ENCODE assay signal across 1 cellular context in the genomic region with DNA sequence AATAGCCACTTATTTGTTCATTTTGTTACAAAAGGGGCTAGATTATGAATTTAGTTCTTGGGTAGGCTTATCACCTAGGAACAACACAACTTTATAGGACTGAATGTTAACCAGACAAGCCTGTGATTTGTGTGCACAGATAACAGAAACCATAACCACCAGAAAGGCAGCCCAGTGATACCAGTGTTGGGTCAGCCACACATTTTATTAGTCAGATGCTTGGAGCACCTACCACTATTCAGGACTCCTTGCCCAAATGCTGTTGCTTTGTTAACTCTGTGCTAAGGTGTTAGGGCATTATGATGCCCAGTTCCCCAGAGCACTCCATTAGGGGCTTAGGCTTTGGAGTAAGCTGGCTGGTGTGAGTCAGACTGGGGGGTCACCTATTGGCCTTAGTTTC.
A peak's percentile ranks its signal among the peaks of the same experiment; 100 is the strongest.
TF ChIP-seq lines count a peak whose summit lies in the region.

No MANE protein-coding gene starts in this region.

TF ChIP-seq in K562, 482 proteins besides CTCF, POLR2A, EP300 and RAD21 (continued from another document and continues in another):
- TF ChIP-seq, protein P1, sequence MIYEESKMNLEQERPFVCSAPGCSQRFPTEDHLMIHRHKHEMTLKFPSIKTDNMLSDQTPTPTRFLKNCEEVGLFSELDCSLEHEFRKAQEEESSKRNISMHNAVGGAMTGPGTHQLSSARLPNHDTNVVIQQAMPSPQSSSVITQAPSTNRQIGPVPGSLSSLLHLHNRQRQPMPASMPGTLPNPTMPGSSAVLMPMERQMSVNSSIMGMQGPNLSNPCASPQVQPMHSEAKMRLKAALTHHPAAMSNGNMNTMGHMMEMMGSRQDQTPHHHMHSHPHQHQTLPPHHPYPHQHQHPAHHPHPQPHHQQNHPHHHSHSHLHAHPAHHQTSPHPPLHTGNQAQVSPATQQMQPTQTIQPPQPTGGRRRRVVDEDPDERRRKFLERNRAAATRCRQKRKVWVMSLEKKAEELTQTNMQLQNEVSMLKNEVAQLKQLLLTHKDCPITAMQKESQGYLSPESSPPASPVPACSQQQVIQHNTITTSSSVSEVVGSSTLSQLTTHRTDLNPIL (CRISPR knock-in tag; IDR thresholded peaks at IDR 0.05) = no peak
- no peak for TF ChIP-seq TAF1 (IDR thresholded peaks at IDR 0.05; ENCODE audit: control insufficient read depth, extremely low read depth, insufficient read depth, low read length, severe bottlenecking)
- TF ChIP-seq BRCA1 (IDR thresholded peaks at IDR 0.05) = no peak
- no peak for TF ChIP-seq BRCA1 (CRISPR knock-in tag; IDR thresholded peaks at IDR 0.05)
- TF ChIP-seq RAD51 (IDR thresholded peaks at IDR 0.05; ENCODE audit: borderline replicate concordance, low read depth) = no peak
- TF ChIP-seq MEIS2 (IDR thresholded peaks at IDR 0.05; ENCODE audit: partially characterized antibody) = peak; percentile 47
- TF ChIP-seq ZNF197 (CRISPR knock-in tag; IDR thresholded peaks at IDR 0.05; ENCODE audit: low read depth) = no peak
- no peak for TF ChIP-seq STAT5A (IDR thresholded peaks at IDR 0.05; ENCODE audit: borderline replicate concordance, low read length)
- no peak for TF ChIP-seq NFIX (CRISPR knock-in tag; IDR thresholded peaks at IDR 0.05; ENCODE audit: low read depth)
- TF ChIP-seq ZNF436 (CRISPR knock-in tag; IDR thresholded peaks at IDR 0.05) = no peak
- peak; percentile 50 for TF ChIP-seq TAL1 (IDR thresholded peaks at IDR 0.05)
- no peak for TF ChIP-seq CXXC5 (CRISPR knock-in tag; IDR thresholded peaks at IDR 0.05)
- TF ChIP-seq ERF (CRISPR knock-in tag; IDR thresholded peaks at IDR 0.05) = no peak
- TF ChIP-seq, protein P2, sequence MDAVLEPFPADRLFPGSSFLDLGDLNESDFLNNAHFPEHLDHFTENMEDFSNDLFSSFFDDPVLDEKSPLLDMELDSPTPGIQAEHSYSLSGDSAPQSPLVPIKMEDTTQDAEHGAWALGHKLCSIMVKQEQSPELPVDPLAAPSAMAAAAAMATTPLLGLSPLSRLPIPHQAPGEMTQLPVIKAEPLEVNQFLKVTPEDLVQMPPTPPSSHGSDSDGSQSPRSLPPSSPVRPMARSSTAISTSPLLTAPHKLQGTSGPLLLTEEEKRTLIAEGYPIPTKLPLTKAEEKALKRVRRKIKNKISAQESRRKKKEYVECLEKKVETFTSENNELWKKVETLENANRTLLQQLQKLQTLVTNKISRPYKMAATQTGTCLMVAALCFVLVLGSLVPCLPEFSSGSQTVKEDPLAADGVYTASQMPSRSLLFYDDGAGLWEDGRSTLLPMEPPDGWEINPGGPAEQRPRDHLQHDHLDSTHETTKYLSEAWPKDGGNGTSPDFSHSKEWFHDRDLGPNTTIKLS (IDR thresholded peaks at IDR 0.05; ENCODE audit: borderline replicate concordance, low read depth) = no peak
- no peak for TF ChIP-seq TEAD2 (tag; IDR thresholded peaks at IDR 0.05)
- no peak for TF ChIP-seq GATAD2B (IDR thresholded peaks at IDR 0.05; ENCODE audit: borderline replicate concordance)
- no peak for TF ChIP-seq PPARD (CRISPR knock-in tag; IDR thresholded peaks at IDR 0.05)
- no peak for TF ChIP-seq HDAC2 (IDR thresholded peaks at IDR 0.05)
- no peak for TF ChIP-seq ZC3H4 (CRISPR knock-in tag; IDR thresholded peaks at IDR 0.05; ENCODE audit: borderline replicate concordance)
- TF ChIP-seq, protein P3, sequence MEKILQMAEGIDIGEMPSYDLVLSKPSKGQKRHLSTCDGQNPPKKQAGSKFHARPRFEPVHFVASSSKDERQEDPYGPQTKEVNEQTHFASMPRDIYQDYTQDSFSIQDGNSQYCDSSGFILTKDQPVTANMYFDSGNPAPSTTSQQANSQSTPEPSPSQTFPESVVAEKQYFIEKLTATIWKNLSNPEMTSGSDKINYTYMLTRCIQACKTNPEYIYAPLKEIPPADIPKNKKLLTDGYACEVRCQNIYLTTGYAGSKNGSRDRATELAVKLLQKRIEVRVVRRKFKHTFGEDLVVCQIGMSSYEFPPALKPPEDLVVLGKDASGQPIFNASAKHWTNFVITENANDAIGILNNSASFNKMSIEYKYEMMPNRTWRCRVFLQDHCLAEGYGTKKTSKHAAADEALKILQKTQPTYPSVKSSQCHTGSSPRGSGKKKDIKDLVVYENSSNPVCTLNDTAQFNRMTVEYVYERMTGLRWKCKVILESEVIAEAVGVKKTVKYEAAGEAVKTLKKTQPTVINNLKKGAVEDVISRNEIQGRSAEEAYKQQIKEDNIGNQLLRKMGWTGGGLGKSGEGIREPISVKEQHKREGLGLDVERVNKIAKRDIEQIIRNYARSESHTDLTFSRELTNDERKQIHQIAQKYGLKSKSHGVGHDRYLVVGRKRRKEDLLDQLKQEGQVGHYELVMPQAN (IDR thresholded peaks at IDR 0.05; ENCODE audit: borderline replicate concordance) = no peak
- TF ChIP-seq, protein P4, sequence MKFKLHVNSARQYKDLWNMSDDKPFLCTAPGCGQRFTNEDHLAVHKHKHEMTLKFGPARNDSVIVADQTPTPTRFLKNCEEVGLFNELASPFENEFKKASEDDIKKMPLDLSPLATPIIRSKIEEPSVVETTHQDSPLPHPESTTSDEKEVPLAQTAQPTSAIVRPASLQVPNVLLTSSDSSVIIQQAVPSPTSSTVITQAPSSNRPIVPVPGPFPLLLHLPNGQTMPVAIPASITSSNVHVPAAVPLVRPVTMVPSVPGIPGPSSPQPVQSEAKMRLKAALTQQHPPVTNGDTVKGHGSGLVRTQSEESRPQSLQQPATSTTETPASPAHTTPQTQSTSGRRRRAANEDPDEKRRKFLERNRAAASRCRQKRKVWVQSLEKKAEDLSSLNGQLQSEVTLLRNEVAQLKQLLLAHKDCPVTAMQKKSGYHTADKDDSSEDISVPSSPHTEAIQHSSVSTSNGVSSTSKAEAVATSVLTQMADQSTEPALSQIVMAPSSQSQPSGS (CRISPR knock-in tag; IDR thresholded peaks at IDR 0.05) = no peak
- TF ChIP-seq SRSF3 (IDR thresholded peaks at IDR 0.05; ENCODE audit: insufficient read depth, low read length) = no peak
- TF ChIP-seq, protein P5, sequence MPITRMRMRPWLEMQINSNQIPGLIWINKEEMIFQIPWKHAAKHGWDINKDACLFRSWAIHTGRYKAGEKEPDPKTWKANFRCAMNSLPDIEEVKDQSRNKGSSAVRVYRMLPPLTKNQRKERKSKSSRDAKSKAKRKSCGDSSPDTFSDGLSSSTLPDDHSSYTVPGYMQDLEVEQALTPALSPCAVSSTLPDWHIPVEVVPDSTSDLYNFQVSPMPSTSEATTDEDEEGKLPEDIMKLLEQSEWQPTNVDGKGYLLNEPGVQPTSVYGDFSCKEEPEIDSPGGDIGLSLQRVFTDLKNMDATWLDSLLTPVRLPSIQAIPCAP (CRISPR knock-in tag; IDR thresholded peaks at IDR 0.05; ENCODE audit: borderline replicate concordance) = no peak
- TF ChIP-seq, protein P6, sequence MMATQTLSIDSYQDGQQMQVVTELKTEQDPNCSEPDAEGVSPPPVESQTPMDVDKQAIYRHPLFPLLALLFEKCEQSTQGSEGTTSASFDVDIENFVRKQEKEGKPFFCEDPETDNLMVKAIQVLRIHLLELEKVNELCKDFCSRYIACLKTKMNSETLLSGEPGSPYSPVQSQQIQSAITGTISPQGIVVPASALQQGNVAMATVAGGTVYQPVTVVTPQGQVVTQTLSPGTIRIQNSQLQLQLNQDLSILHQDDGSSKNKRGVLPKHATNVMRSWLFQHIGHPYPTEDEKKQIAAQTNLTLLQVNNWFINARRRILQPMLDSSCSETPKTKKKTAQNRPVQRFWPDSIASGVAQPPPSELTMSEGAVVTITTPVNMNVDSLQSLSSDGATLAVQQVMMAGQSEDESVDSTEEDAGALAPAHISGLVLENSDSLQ (IDR thresholded peaks at IDR 0.05) = no peak
- TF ChIP-seq ZNF586 (CRISPR knock-in tag; conservative IDR thresholded peaks at IDR 0.05) = no peak
- TF ChIP-seq, protein P7, sequence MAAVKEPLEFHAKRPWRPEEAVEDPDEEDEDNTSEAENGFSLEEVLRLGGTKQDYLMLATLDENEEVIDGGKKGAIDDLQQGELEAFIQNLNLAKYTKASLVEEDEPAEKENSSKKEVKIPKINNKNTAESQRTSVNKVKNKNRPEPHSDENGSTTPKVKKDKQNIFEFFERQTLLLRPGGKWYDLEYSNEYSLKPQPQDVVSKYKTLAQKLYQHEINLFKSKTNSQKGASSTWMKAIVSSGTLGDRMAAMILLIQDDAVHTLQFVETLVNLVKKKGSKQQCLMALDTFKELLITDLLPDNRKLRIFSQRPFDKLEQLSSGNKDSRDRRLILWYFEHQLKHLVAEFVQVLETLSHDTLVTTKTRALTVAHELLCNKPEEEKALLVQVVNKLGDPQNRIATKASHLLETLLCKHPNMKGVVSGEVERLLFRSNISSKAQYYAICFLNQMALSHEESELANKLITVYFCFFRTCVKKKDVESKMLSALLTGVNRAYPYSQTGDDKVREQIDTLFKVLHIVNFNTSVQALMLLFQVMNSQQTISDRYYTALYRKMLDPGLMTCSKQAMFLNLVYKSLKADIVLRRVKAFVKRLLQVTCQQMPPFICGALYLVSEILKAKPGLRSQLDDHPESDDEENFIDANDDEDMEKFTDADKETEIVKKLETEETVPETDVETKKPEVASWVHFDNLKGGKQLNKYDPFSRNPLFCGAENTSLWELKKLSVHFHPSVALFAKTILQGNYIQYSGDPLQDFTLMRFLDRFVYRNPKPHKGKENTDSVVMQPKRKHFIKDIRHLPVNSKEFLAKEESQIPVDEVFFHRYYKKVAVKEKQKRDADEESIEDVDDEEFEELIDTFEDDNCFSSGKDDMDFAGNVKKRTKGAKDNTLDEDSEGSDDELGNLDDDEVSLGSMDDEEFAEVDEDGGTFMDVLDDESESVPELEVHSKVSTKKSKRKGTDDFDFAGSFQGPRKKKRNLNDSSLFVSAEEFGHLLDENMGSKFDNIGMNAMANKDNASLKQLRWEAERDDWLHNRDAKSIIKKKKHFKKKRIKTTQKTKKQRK (IDR thresholded peaks at IDR 0.05; ENCODE audit: borderline replicate concordance, low read depth, low read length) = no peak
- no peak for TF ChIP-seq ZNF695 (CRISPR knock-in tag; IDR thresholded peaks at IDR 0.05)
- peak; percentile 63; the same call in 1 of the 2 replicates for TF ChIP-seq ZNF239 (CRISPR knock-in tag; IDR thresholded peaks at IDR 0.05)
- TF ChIP-seq HDAC6 (IDR thresholded peaks at IDR 0.05; ENCODE audit: low read depth, low read length) = no peak
- no peak for TF ChIP-seq ELF2 (CRISPR knock-in tag; IDR thresholded peaks at IDR 0.05)
- TF ChIP-seq, protein P8, sequence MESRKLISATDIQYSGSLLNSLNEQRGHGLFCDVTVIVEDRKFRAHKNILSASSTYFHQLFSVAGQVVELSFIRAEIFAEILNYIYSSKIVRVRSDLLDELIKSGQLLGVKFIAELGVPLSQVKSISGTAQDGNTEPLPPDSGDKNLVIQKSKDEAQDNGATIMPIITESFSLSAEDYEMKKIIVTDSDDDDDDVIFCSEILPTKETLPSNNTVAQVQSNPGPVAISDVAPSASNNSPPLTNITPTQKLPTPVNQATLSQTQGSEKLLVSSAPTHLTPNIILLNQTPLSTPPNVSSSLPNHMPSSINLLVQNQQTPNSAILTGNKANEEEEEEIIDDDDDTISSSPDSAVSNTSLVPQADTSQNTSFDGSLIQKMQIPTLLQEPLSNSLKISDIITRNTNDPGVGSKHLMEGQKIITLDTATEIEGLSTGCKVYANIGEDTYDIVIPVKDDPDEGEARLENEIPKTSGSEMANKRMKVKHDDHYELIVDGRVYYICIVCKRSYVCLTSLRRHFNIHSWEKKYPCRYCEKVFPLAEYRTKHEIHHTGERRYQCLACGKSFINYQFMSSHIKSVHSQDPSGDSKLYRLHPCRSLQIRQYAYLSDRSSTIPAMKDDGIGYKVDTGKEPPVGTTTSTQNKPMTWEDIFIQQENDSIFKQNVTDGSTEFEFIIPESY (CRISPR knock-in tag; IDR thresholded peaks at IDR 0.05) = no peak
- TF ChIP-seq, protein P9, sequence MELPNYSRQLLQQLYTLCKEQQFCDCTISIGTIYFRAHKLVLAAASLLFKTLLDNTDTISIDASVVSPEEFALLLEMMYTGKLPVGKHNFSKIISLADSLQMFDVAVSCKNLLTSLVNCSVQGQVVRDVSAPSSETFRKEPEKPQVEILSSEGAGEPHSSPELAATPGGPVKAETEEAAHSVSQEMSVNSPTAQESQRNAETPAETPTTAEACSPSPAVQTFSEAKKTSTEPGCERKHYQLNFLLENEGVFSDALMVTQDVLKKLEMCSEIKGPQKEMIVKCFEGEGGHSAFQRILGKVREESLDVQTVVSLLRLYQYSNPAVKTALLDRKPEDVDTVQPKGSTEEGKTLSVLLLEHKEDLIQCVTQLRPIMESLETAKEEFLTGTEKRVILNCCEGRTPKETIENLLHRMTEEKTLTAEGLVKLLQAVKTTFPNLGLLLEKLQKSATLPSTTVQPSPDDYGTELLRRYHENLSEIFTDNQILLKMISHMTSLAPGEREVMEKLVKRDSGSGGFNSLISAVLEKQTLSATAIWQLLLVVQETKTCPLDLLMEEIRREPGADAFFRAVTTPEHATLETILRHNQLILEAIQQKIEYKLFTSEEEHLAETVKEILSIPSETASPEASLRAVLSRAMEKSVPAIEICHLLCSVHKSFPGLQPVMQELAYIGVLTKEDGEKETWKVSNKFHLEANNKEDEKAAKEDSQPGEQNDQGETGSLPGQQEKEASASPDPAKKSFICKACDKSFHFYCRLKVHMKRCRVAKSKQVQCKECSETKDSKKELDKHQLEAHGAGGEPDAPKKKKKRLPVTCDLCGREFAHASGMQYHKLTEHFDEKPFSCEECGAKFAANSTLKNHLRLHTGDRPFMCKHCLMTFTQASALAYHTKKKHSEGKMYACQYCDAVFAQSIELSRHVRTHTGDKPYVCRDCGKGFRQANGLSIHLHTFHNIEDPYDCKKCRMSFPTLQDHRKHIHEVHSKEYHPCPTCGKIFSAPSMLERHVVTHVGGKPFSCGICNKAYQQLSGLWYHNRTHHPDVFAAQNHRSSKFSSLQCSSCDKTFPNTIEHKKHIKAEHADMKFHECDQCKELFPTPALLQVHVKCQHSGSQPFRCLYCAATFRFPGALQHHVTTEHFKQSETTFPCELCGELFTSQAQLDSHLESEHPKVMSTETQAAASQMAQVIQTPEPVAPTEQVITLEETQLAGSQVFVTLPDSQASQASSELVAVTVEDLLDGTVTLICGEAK (IDR thresholded peaks at IDR 0.05) = peak; percentile 41; the same call in 1 of the 2 replicates
- TF ChIP-seq, protein P9 (CRISPR knock-in tag; IDR thresholded peaks at IDR 0.05) = no peak
- TF ChIP-seq BHLHE40 (IDR thresholded peaks at IDR 0.05; ENCODE audit: low read length) = no peak
